In genomic region chr16:70417661-70418060, GRCh38 we compare ENCODE assay signal across 18 cellular contexts. TPM values are rescaled to one million over a fixed set of nuclear protein-coding genes. Genes with fewer than 3 reads are reported as not detected.
DNase-seq lines count a peak whose midpoint lies in the region; ATAC-seq lines count a peak whose summit lies in the region.
"Had no signal": no experiment of that assay in that cellular context is flagged by ENCODE, and none has a peak within 500 bp of the region (broad histone marks: within the 10 kb centered on the region; RNA-seq: fewer than 3 reads in every experiment).

No MANE protein-coding gene starts in this region.

- in situ Hi-C loops in G401 (cut with HindIII; ENCODE audit: low sequenced_read_pairs) = no loop called here

- no peak for ATAC-seq in stimulated activated naive CD8-positive, alpha-beta T cell treated with anti-CD3 and anti-CD28 coated beads, Interleukin-15, Interleukin-2, amounts not matched to agents 100 U/mL and 50 U/mL, for 24 hours
- no peak for ATAC-seq in T-helper 17 cell

- 93 to 97% methylated on average over 6 to 7 of the region's 7 CpGs for WGBS in mesodermal cell (ENCODE audit: insufficient coverage in 2 of 2), 2 experiments

- H3K27ac ChIP-seq in mesodermal cell (ENCODE audit: low read depth, low read length, severe bottlenecking) = peak overlapping the region; percentile 16
- H3K27ac ChIP-seq: esophagus muscularis mucosa, GM23248 had no signal

- DNase-seq in stimulated activated naive CD8-positive, alpha-beta T cell treated with anti-CD3 and anti-CD28 coated beads, Interleukin-15, Interleukin-2, amounts not matched to agents 100 U/mL and 50 U/mL, for 24 hours = no peak
- DNase-seq in T-helper 17 cell (no peak), SHP77 treated with DMSO at 0.1 percent for 48 hours (lab: John Stamatoyannopoulos, UW) (no peak), NCI-H2029 treated with DMSO at 0.1 percent for 48 hours (lab: John Stamatoyannopoulos, UW) (no peak), iPS-NIHi7 (ENCODE audit: extremely low spot score) (no peak), G401 (ENCODE audit: low spot score) (no peak)
- DNase-seq: activated CD4-positive, alpha-beta T cell treated with anti-CD3 and anti-CD28 coated beads, Interleukin-2, amount 10 ng/mL, durations not matched to agents 7 days and 5 days; activated T-cell treated with anti-CD3 and anti-CD28 coated beads, Interleukin-2, amount 50 U/mL, for 72 hours; aorta; dermis blood vessel endothelial cell; DMS 273 treated with DMSO at 0.1 percent for 48 hours; GM23248; NCI-H69; retina; trophoblast cell had no signal

- H3K9me3 Mint-ChIP-seq in stimulated activated naive CD8-positive, alpha-beta T cell treated with anti-CD3 and anti-CD28 coated beads, Interleukin-15, Interleukin-2, amounts not matched to agents 100 ng/mL and 50 ng/mL, for 24 hours = no peaks in the 10 kb centered on the region
- H3K9me3 Mint-ChIP-seq: activated CD4-positive, alpha-beta T cell treated with anti-CD3 and anti-CD28 coated beads, Interleukin-2, amount 10 ng/mL, durations not matched to agents 7 days and 5 days; activated T-cell treated with anti-CD3 and anti-CD28 coated beads, Interleukin-2, amount 50 U/mL, for 72 hours had no signal

- H3K27ac Mint-ChIP-seq in stimulated activated naive CD8-positive, alpha-beta T cell treated with anti-CD3 and anti-CD28 coated beads, Interleukin-15, Interleukin-2, amounts not matched to agents 100 ng/mL and 50 ng/mL, for 24 hours = peak overlapping the region; percentile 76
- peak overlapping the region; percentile 71 for H3K27ac Mint-ChIP-seq in T-helper 17 cell
- H3K27ac Mint-ChIP-seq: activated T-cell treated with anti-CD3 and anti-CD28 coated beads, Interleukin-2, amount 50 U/mL, for 72 hours had no signal

- no peak overlapping the region for H3K4me3 Mint-ChIP-seq in stimulated activated naive CD8-positive, alpha-beta T cell treated with anti-CD3 and anti-CD28 coated beads, Interleukin-15, Interleukin-2, amounts not matched to agents 100 ng/mL and 50 ng/mL, for 24 hours
- peak overlapping the region; percentile 79 for H3K4me3 Mint-ChIP-seq in T-helper 17 cell
- H3K4me3 Mint-ChIP-seq: activated CD4-positive, alpha-beta T cell treated with anti-CD3 and anti-CD28 coated beads, Interleukin-2, amount 10 ng/mL, durations not matched to agents 7 days and 5 days had no signal

- peaks cover 19% of the 10 kb centered on the region for H3K4me1 ChIP-seq in mesodermal cell (ENCODE audit: control insufficient read depth, insufficient read depth, low read length, poor library complexity, severe bottlenecking)

- H3K9me3 ChIP-seq in T-helper 17 cell (ENCODE audit: control insufficient read depth, low read length, poor library complexity, severe bottlenecking) (no peaks in the 10 kb centered on the region), mesodermal cell (ENCODE audit: control insufficient read depth, low read length) (no peaks in the 10 kb centered on the region)
- H3K9me3 ChIP-seq: esophagus muscularis mucosa had no signal

- H3K4me1 Mint-ChIP-seq in stimulated activated naive CD8-positive, alpha-beta T cell treated with anti-CD3 and anti-CD28 coated beads, Interleukin-15, Interleukin-2, amounts not matched to agents 100 ng/mL and 50 ng/mL, for 24 hours (ENCODE audit: low read depth) = peaks cover 51% of the 10 kb centered on the region
- peaks cover 26% of the 10 kb centered on the region for H3K4me1 Mint-ChIP-seq in T-helper 17 cell

- H3K36me3 ChIP-seq in mesodermal cell (ENCODE audit: control insufficient read depth, insufficient read depth, low read length) = peaks cover 32% of the 10 kb centered on the region

- no peak overlapping the region for H3K4me3 ChIP-seq in mesodermal cell (ENCODE audit: extremely low read depth, insufficient read depth, low read length, poor library complexity, severe bottlenecking)
- H3K4me3 ChIP-seq: esophagus muscularis mucosa, GM23248 had no signal

- H3K27me3 Mint-ChIP-seq in stimulated activated naive CD8-positive, alpha-beta T cell treated with anti-CD3 and anti-CD28 coated beads, Interleukin-15, Interleukin-2, amounts not matched to agents 100 ng/mL and 50 ng/mL, for 24 hours = no peaks in the 10 kb centered on the region
- no peaks in the 10 kb centered on the region for H3K27me3 Mint-ChIP-seq in T-helper 17 cell
- H3K27me3 Mint-ChIP-seq: activated CD4-positive, alpha-beta T cell treated with anti-CD3 and anti-CD28 coated beads, Interleukin-2, amount 10 ng/mL, durations not matched to agents 7 days and 5 days had no signal

- no peaks in the 10 kb centered on the region for H3K36me3 Mint-ChIP-seq in stimulated activated naive CD8-positive, alpha-beta T cell treated with anti-CD3 and anti-CD28 coated beads, Interleukin-15, Interleukin-2, amounts not matched to agents 100 ng/mL and 50 ng/mL, for 24 hours (ENCODE audit: low read depth)
- H3K36me3 Mint-ChIP-seq in T-helper 17 cell (ENCODE audit: low read depth) = no peaks in the 10 kb centered on the region

RNA-seq across cellular contexts. Expression of gene ST3GAL2, which starts 21.2 kb away (rescaled TPM):
- 10 to 100 TPM; 11.8 to 14.4 TPM for total RNA-seq in T-helper 17 cell
- polyA plus RNA-seq in mesodermal cell (2013, experiment 1 of 2) = 35.8 TPM
- polyA plus RNA-seq in mesodermal cell (2013, experiment 2 of 2) = 28.8 TPM
- 32.7 and 35.9 TPM in 2 replicates for total RNA-seq in G401 (2014; rRNA removed; shearing (Covaris generic))

RNA-seq across cellular contexts. Expression of gene FCSK, which starts 36.7 kb away (rescaled TPM):
- total RNA-seq in T-helper 17 cell = 10 to 100 TPM; 27.1 to 27.7 TPM
- 6.2 TPM for polyA plus RNA-seq in mesodermal cell (2013, experiment 1 of 2)
- polyA plus RNA-seq in mesodermal cell (2013, experiment 2 of 2) = 4.8 TPM
- total RNA-seq in G401 (2014; rRNA removed; shearing (Covaris generic)) = 12.9 and 15.8 TPM in 2 replicates
